ENCODE assay signal across 1 cellular context in genomic region chr11:61816736-61817455, GRCh38.
TF ChIP-seq lines count a peak whose summit lies in the region.

Gene FADS1, minus strand, starts transcription at chr11:61817003. Its CDS starts 74 bp downstream, at chr11:61816929.

TF ChIP-seq in HepG2, 621 proteins besides CTCF, POLR2A, EP300 and RAD21 (continued from another document and continues in another):
- TF ChIP-seq ZBTB49 (CRISPR knock-in tag; IDR thresholded peaks at IDR 0.05; ENCODE audit: borderline replicate concordance) (no peak), ZNF574 (CRISPR knock-in tag; IDR thresholded peaks at IDR 0.05) (peak; percentile 74; the same call in 1 of the 2 replicates), ELF1 (CRISPR knock-in tag; IDR thresholded peaks at IDR 0.05) (peak; percentile 75), ATF3 (CRISPR knock-in tag; IDR thresholded peaks at IDR 0.05) (no peak), KAT2B (IDR thresholded peaks at IDR 0.05; ENCODE audit: borderline replicate concordance, low read depth, low read length) (no peak), KDM5B (CRISPR knock-in tag; IDR thresholded peaks at IDR 0.05; ENCODE audit: borderline replicate concordance) (peak; percentile 87; the same call in 1 of the 2 replicates), TCF7L2 (IDR thresholded peaks at IDR 0.05; ENCODE audit: low read depth, low read length) (no peak), ZNF280D (CRISPR knock-in tag; IDR thresholded peaks at IDR 0.05) (no peak; the same call in 1 of the 2 replicates), ZNF747 (CRISPR knock-in tag; IDR thresholded peaks at IDR 0.05; ENCODE audit: borderline replicate concordance) (peak; percentile 95), ATF6 (CRISPR knock-in tag; conservative IDR thresholded peaks at IDR 0.05) (0 out of 2 replicates have a peak, but pooled peaks have one; percentile 52), MLXIP (CRISPR knock-in tag; IDR thresholded peaks at IDR 0.05; ENCODE audit: borderline replicate concordance) (0 out of 2 replicates have a peak, but pooled peaks have one; percentile 13), BATF2 (CRISPR knock-in tag; IDR thresholded peaks at IDR 0.05) (no peak), ZSCAN12 (CRISPR knock-in tag; IDR thresholded peaks at IDR 0.05) (no peak; the same call in 1 of the 2 replicates), SRSF1 (optimal IDR thresholded peaks at IDR 0.05; ENCODE audit: low read depth, low read length) (peak; percentile 69), ZNF775 (CRISPR knock-in tag; IDR thresholded peaks at IDR 0.05; ENCODE audit: borderline replicate concordance) (peak; percentile 81; the same call in 1 of the 2 replicates), ZBTB38 (CRISPR knock-in tag; IDR thresholded peaks at IDR 0.05) (peak; percentile 78; the same call in 1 of the 2 replicates), MTA3 (CRISPR knock-in tag; IDR thresholded peaks at IDR 0.05) (no peak), CREBL2 (CRISPR knock-in tag; IDR thresholded peaks at IDR 0.05; ENCODE audit: borderline replicate concordance) (no peak), ZNF451 (CRISPR knock-in tag; IDR thresholded peaks at IDR 0.05) (peak; percentile 96), TGIF2 (CRISPR knock-in tag; IDR thresholded peaks at IDR 0.05) (peak; percentile 90), SIX4 (CRISPR knock-in tag; IDR thresholded peaks at IDR 0.05) (peak; percentile 38; the same call in 1 of the 2 replicates), ZBTB43 (CRISPR knock-in tag; conservative IDR thresholded peaks at IDR 0.05) (peak; percentile 83), BRD4 (CRISPR knock-in tag; IDR thresholded peaks at IDR 0.05) (no peak), KMT2A (CRISPR knock-in tag; IDR thresholded peaks at IDR 0.05) (peak; percentile 92), REXO4 (CRISPR knock-in tag; IDR thresholded peaks at IDR 0.05; ENCODE audit: borderline replicate concordance) (no peak), THAP8 (CRISPR knock-in tag; IDR thresholded peaks at IDR 0.05; ENCODE audit: borderline replicate concordance) (no peak), IRF9 (CRISPR knock-in tag; IDR thresholded peaks at IDR 0.05; ENCODE audit: borderline replicate concordance) (peak; percentile 72; the same call in 1 of the 2 replicates), ZNF251 (CRISPR knock-in tag; IDR thresholded peaks at IDR 0.05) (no peak), ZC3H13 (CRISPR knock-in tag; IDR thresholded peaks at IDR 0.05) (no peak; the same call in 1 of the 2 replicates)
